16 cellular contexts compared by ENCODE assay signal in genomic region chr12:20474443-20474842, GRCh38.
DNase-seq lines count a peak whose midpoint lies in the region; FAIRE-seq and TF ChIP-seq lines count a peak whose summit lies in the region.
"Had no signal": no experiment of that assay in that cellular context is flagged by ENCODE, and none has a peak within 500 bp of the region (broad histone marks: within the 10 kb centered on the region; RNA-seq: fewer than 3 reads in every experiment).

No MANE protein-coding gene starts in this region.

- no peak for TF ChIP-seq CTCF in ascending aorta (IDR thresholded peaks at IDR 0.05)
- no peak for TF ChIP-seq CTCF in H1 (IDR thresholded peaks at IDR 0.05; ENCODE audit: control extremely low read depth in 1 of 3, insufficient read depth in 1 of 3, low read depth in 1 of 3, low read length in 3 of 3)
- no peak for TF ChIP-seq CTCF in sigmoid colon (IDR thresholded peaks at IDR 0.05)
- TF ChIP-seq CTCF in breast epithelium (IDR thresholded peaks at IDR 0.05), result no peak

- CTCF ChIA-PET in H1 (lab: Charles Lee; ENCODE audit: partially characterized antibody), result no interaction called here

- H3K23me2 ChIP-seq in H1 (ENCODE audit: low read depth, low read length), result no peaks in the 10 kb centered on the region

- no peak for TF ChIP-seq POLR2A in H1 (IDR thresholded peaks at IDR 0.05; ENCODE audit: control extremely low read depth in 1 of 2, low read depth in 2 of 2, low read length in 2 of 2)
- TF ChIP-seq POLR2A in sigmoid colon (IDR thresholded peaks at IDR 0.05), result no peak
- TF ChIP-seq POLR2A in breast epithelium (IDR thresholded peaks at IDR 0.05), result no peak

- no peak overlapping the region for H3K4ac ChIP-seq in H1 (replicated peaks; ENCODE audit: insufficient read length, low read depth, low read length)

- H4K5ac ChIP-seq in H1 (ENCODE audit: insufficient read length, low read depth, low read length), result no peak overlapping the region

- TF ChIP-seq RAD21 in H1 (IDR thresholded peaks at IDR 0.05 in 1 of 2, conservative IDR thresholded peaks at IDR 0.05 in 1 of 2; ENCODE audit: low read depth in 2 of 2, low read length in 2 of 2), result no peak

- POLR2A ChIA-PET in H1 (lab: Charles Lee; ENCODE audit: partially characterized antibody), result no interaction called here

- no peak overlapping the region for H2AK5ac ChIP-seq in H1 (ENCODE audit: low read depth, low read length)

- no peak for TF ChIP-seq EP300 in H1 (IDR thresholded peaks at IDR 0.05; ENCODE audit: borderline replicate concordance in 1 of 2, low read depth in 2 of 2, low read length in 2 of 2)
- TF ChIP-seq EP300 in sigmoid colon (IDR thresholded peaks at IDR 0.05), result no peak

- no peak overlapping the region for H2BK5ac ChIP-seq in H1 (ENCODE audit: low read depth, low read length)

- H4K91ac ChIP-seq in H1 (replicated peaks; ENCODE audit: insufficient read length, low read length), result no peak overlapping the region

- no peak overlapping the region for H4K8ac ChIP-seq in H1 (ENCODE audit: extremely low read depth, insufficient read depth, low read length)

- H2BK12ac ChIP-seq in H1 (ENCODE audit: low read depth, low read length), result no peak overlapping the region

- H3K36me3 ChIP-seq in ascending aorta, result no peaks in the 10 kb centered on the region
- no peaks in the 10 kb centered on the region for H3K36me3 ChIP-seq in H1 (ENCODE audit: control insufficient read depth in 2 of 4, insufficient read depth in 4 of 4, low read length in 3 of 4)
- no peaks in the 10 kb centered on the region for H3K36me3 ChIP-seq in sigmoid colon
- H3K36me3 ChIP-seq in breast epithelium, result no peaks in the 10 kb centered on the region

- no peaks in the 10 kb centered on the region for H3K9me3 ChIP-seq in ascending aorta
- H3K9me3 ChIP-seq in H1 (ENCODE audit: insufficient read depth in 2 of 2, low read depth in 1 of 2, low read length in 1 of 2), result peaks cover 0 to 5% of the 10 kb centered on the region in 2 experiments; a peak in 3 of 4 replicates
- no peaks in the 10 kb centered on the region for H3K9me3 ChIP-seq in sigmoid colon
- no peaks in the 10 kb centered on the region for H3K9me3 ChIP-seq in breast epithelium
- H3K9me3 ChIP-seq: Caco-2 had no signal

- no peak overlapping the region for H3K14ac ChIP-seq in H1 (ENCODE audit: insufficient read length)

- H3K56ac ChIP-seq in H1 (replicated peaks; ENCODE audit: insufficient read length, low read depth, low read length), result no peak overlapping the region

- H3K4me2 ChIP-seq in H1 (ENCODE audit: insufficient read depth in 1 of 2, low read depth in 2 of 2, low read length in 2 of 2), result no peak overlapping the region

- no peaks in the 10 kb centered on the region for H3K79me1 ChIP-seq in H1 (ENCODE audit: low read depth, low read length)

- H2BK20ac ChIP-seq in H1 (ENCODE audit: low read length), result no peak overlapping the region

- no peak overlapping the region for H2AFZ ChIP-seq in H1 (ENCODE audit: low read length)

- peak; percentile 65 for DNase-seq in EL
- no peak for DNase-seq in ascending aorta (ENCODE audit: low spot score in 2 of 2)
- no peak for DNase-seq in H1 (ENCODE audit: low read depth in 1 of 2, low spot score in 2 of 2)
- no peak for DNase-seq in sigmoid colon
- no peak for DNase-seq in NCI-H2196 treated with DMSO at 0.1 percent for 48 hours (lab: John Stamatoyannopoulos, UW; ENCODE audit: unreplicated experiment)
- DNase-seq in cerebellar nuclear complex (lab: John Stamatoyannopoulos, UW), result no peak
- no peak for DNase-seq in breast epithelium (ENCODE audit: low spot score in 2 of 2)
- no peak for DNase-seq in NCI-H146 treated with DMSO at 0.1 percent for 48 hours (lab: John Stamatoyannopoulos, UW; ENCODE audit: unreplicated experiment)
- DNase-seq: ACHN, Caco-2, DMS53, NCI-H2029, NCI-H2171, NCI-H748 treated with DMSO at 0.1 percent for 48 hours, PC-3 had no signal

- H2BK120ac ChIP-seq in H1 (replicated peaks; ENCODE audit: low read depth, low read length), result no peak overlapping the region

- peak overlapping the region; percentile 68 to 69 for H3K27ac ChIP-seq in ascending aorta
- no peak overlapping the region for H3K27ac ChIP-seq in H1 (ENCODE audit: low read depth, low read length)
- peak overlapping the region in 3 of 4 donors; percentile 9 to 50 (median 24) for H3K27ac ChIP-seq in sigmoid colon
- no peak overlapping the region for H3K27ac ChIP-seq in breast epithelium
- H3K27ac ChIP-seq: RWPE1 had no signal

- peak overlapping the region in 1 of 2 donors; percentile 35 for H3K4me3 ChIP-seq in ascending aorta
- H3K4me3 ChIP-seq in H1 (ENCODE audit: extremely low read depth in 1 of 4, insufficient read depth in 2 of 4, low read depth in 3 of 4, low read length in 4 of 4), result no peak overlapping the region
- no peak overlapping the region for H3K4me3 ChIP-seq in sigmoid colon
- H3K4me3 ChIP-seq in breast epithelium, result no peak overlapping the region

- no peak for FAIRE-seq in H1 (lab: Jason Lieb, UNC)

- H3K79me2 ChIP-seq in H1 (ENCODE audit: control insufficient read depth in 1 of 2, insufficient read depth in 2 of 2, low read length in 2 of 2), result no peaks in the 10 kb centered on the region

- H3K27me3 ChIP-seq in ascending aorta (no peaks in the 10 kb centered on the region), H1 (replicated peaks in 1 of 4; ENCODE audit: control insufficient read depth in 3 of 4, extremely low read depth in 1 of 4, insufficient read depth in 3 of 4, low read length in 3 of 4) (no peaks in the 10 kb centered on the region), sigmoid colon (no peaks in the 10 kb centered on the region), breast epithelium (no peaks in the 10 kb centered on the region)

- H3K9ac ChIP-seq in H1 (replicated peaks in 1 of 4; ENCODE audit: extremely low read depth in 1 of 4, low read depth in 3 of 4, low read length in 3 of 4), result no peak overlapping the region

- H3K18ac ChIP-seq in H1 (ENCODE audit: extremely low read depth, low read length), result no peak overlapping the region

- H3K23ac ChIP-seq in H1 (ENCODE audit: insufficient read length), result no peak overlapping the region

- H2BK15ac ChIP-seq in H1 (ENCODE audit: low read length), result no peak overlapping the region

- peaks cover 6 to 24% of the 10 kb centered on the region in 2 donors for H3K4me1 ChIP-seq in ascending aorta
- no peaks in the 10 kb centered on the region for H3K4me1 ChIP-seq in H1 (replicated peaks in 1 of 4; ENCODE audit: control insufficient read depth in 3 of 4, insufficient read depth in 4 of 4, low read length in 3 of 4)
- peaks cover 0 to 63% (median 26%) of the 10 kb centered on the region in 4 donors for H3K4me1 ChIP-seq in sigmoid colon
- no peaks in the 10 kb centered on the region for H3K4me1 ChIP-seq in breast epithelium
- H3K4me1 ChIP-seq: Caco-2 had no signal

- WGBS in H1 (ENCODE audit: extremely low coverage in 1 of 2, insufficient coverage in 1 of 2, insufficient read length in 1 of 2, insufficient replicate concordance in 2 of 2, low coverage in 1 of 2, low lambda C conversion rate in 2 of 2, missing lambda C conversion rate in 1 of 2), 2 experiments, result 88% methylated on average over 4 of the region's 4 CpGs; no CpG with 5 or more reads in 1 of the 2 experiments
- 87 to 93% methylated on average over 4 of the region's 4 CpGs for WGBS in sigmoid colon, 2 donors

- no peaks in the 10 kb centered on the region for H4K20me1 ChIP-seq in H1 (replicated peaks in 1 of 2; ENCODE audit: control insufficient read depth in 1 of 2, insufficient read depth in 2 of 2, low read length in 2 of 2)

- intact Hi-C loops in ascending aorta (cut with DNase I), result loop anchor here (5.0 kb wide), 1 partner anchor 73 kb away; no protein-coding TSS in a partner anchor
- intact Hi-C loops in sigmoid colon (cut with DNase I), result no loop called here
- intact Hi-C loops in breast epithelium (cut with DNase I; ENCODE audit: low total_unique reads), result no loop called here

TF ChIP-seq in H1, 55 proteins besides CTCF, POLR2A, EP300 and RAD21:
- no peak for TF ChIP-seq HDAC2 (IDR thresholded peaks at IDR 0.05; ENCODE audit: borderline replicate concordance in 1 of 2, low read depth in 2 of 2, low read length in 2 of 2)
- TF ChIP-seq JUN (IDR thresholded peaks at IDR 0.05; ENCODE audit: low read depth, low read length), result no peak
- TF ChIP-seq TEAD4 (IDR thresholded peaks at IDR 0.05; ENCODE audit: low read depth, low read length), result 0 out of 2 replicates have a peak, but pooled peaks have one; percentile 55
- no peak for TF ChIP-seq EGR1 (IDR thresholded peaks at IDR 0.05; ENCODE audit: borderline replicate concordance, low read depth, low read length)
- no peak for TF ChIP-seq POU5F1 (IDR thresholded peaks at IDR 0.05; ENCODE audit: low read depth, low read length)

Comparison
In these comparisons a context has a peak if more than half of its experiments do, and no peak if none do; other contexts are left out.
1. H3K27ac ChIP-seq: peak in ascending aorta (2 of 2) and sigmoid colon (3 of 4); none in H1 (single experiment) and breast epithelium (0 of 2).